ENCODE assay signal across 30 cellular contexts in the genomic region with DNA sequence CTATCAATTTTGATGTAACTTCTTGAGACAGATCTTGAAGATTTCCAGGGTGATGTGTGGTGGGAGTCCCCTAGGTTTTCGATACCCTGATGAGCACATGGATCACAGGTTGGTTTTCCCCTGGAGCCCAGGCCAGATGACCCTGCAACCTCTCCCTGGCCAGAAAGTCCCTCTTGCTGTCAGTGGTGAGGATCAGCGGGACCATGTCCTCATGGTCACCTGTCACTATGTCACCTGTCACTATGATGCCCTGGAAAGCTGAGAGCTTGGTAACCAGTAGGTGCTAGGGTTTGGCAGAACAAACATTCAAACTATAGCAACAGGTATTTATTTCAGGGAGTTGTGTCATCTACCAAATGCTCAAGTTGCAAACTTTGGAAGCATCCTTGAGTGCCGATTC.
"Had no signal": no experiment of that assay in that cellular context is flagged by ENCODE, and none has a peak within 500 bp of the region (broad histone marks: within the 10 kb centered on the region; RNA-seq: fewer than 3 reads in every experiment).

No MANE protein-coding gene starts in this region.

- H3K27ac ChIP-seq: adrenal gland, body of pancreas, epithelial cell of prostate, esophagus squamous epithelium had no signal

- H3K4me1 Mint-ChIP-seq: activated CD4-positive, alpha-beta T cell treated with anti-CD3 and anti-CD28 coated beads for 36 hours; activated CD4-positive, alpha-beta T cell treated with anti-CD3 and anti-CD28 coated beads, Interleukin-2, amount 10 ng/mL, durations not matched to agents 24 days and 14 days; activated CD8-positive, alpha-beta memory T cell treated with anti-CD3 and anti-CD28 coated beads, Interleukin-2, amount 10 ng/mL, durations not matched to agents 7 days and 5 days; activated naive CD4-positive, alpha-beta T cell treated with anti-CD3 and anti-CD28 coated beads, Interleukin-2, amount 50 U/mL, for 24 hours; activated naive CD8-positive, alpha-beta T cell treated with anti-CD3 and anti-CD28 coated beads for 36 hours; activated naive CD8-positive, alpha-beta T cell treated with anti-CD3 and anti-CD28 coated beads, Interleukin-2, amount 50 U/mL, for 24 hours had no signal

- DNase-seq: activated CD4-positive, alpha-beta memory T cell treated with anti-CD3 and anti-CD28 coated beads for 36 hours; activated CD4-positive, alpha-beta T cell treated with anti-CD3 and anti-CD28 coated beads for 36 hours; activated CD4-positive, alpha-beta T cell treated with anti-CD3 and anti-CD28 coated beads, Interleukin-2, amount 10 ng/mL, durations not matched to agents 24 days and 14 days; activated CD4-positive, CD25-positive, alpha-beta regulatory T cell; activated CD4-positive, CD25-positive, alpha-beta regulatory T cell treated with anti-CD3 and anti-CD28 coated beads, Interleukin-2, amount 50 U/mL, for 72 hours; activated CD8-positive, alpha-beta memory T cell treated with anti-CD3 and anti-CD28 coated beads, Interleukin-2, amount 10 ng/mL, durations not matched to agents 7 days and 5 days; activated CD8-positive, alpha-beta memory T cell treated with anti-CD3 and anti-CD28 coated beads, Interleukin-2, amount 50 U/mL, for 4 hours; activated CD8-positive, alpha-beta T cell treated with anti-CD3 and anti-CD28 coated beads, Interleukin-2, amount 10 ng/mL, durations not matched to agents 7 days and 5 days; activated effector memory CD4-positive, alpha-beta T cell treated with anti-CD3 and anti-CD28 coated beads, Interleukin-2, amount 50 U/mL, for 16 hours; activated naive CD4-positive, alpha-beta T cell treated with anti-CD3 and anti-CD28 coated beads for 36 hours; activated naive CD8-positive, alpha-beta T cell treated with anti-CD3 and anti-CD28 coated beads for 36 hours; activated naive CD8-positive, alpha-beta T cell treated with anti-CD3 and anti-CD28 coated beads, Interleukin-2, amount 50 U/mL, for 24 hours; activated T-cell treated with anti-CD3 and anti-CD28 coated beads, Interleukin-2, amount 50 U/mL, for 1 hour; activated T-cell treated with anti-CD3 and anti-CD28 coated beads, Interleukin-2, amount 50 U/mL, for 48 hours; adrenal gland; amygdala; aorta; body of pancreas; caudate nucleus; cortex of kidney; dermis blood vessel endothelial cell; effector CD4-positive, alpha-beta T cell; esophagus squamous epithelium; foreskin melanocyte; head of caudate nucleus; T-helper 2 cell had no signal

- H3K36me3 ChIP-seq: adrenal gland, esophagus squamous epithelium had no signal

- H3K4me3 Mint-ChIP-seq: activated CD4-positive, alpha-beta memory T cell treated with anti-CD3 and anti-CD28 coated beads for 36 hours; activated CD4-positive, alpha-beta T cell treated with anti-CD3 and anti-CD28 coated beads for 36 hours; activated CD4-positive, alpha-beta T cell treated with anti-CD3 and anti-CD28 coated beads, Interleukin-2, amount 10 ng/mL, durations not matched to agents 24 days and 14 days; activated CD8-positive, alpha-beta memory T cell treated with anti-CD3 and anti-CD28 coated beads, Interleukin-2, amount 10 ng/mL, durations not matched to agents 7 days and 5 days; activated CD8-positive, alpha-beta T cell treated with anti-CD3 and anti-CD28 coated beads, Interleukin-2, amount 10 ng/mL, durations not matched to agents 7 days and 5 days; activated naive CD4-positive, alpha-beta T cell treated with anti-CD3 and anti-CD28 coated beads for 36 hours; activated naive CD4-positive, alpha-beta T cell treated with anti-CD3 and anti-CD28 coated beads, Interleukin-2, amount 50 U/mL, for 24 hours; activated naive CD8-positive, alpha-beta T cell treated with anti-CD3 and anti-CD28 coated beads for 36 hours; activated naive CD8-positive, alpha-beta T cell treated with anti-CD3 and anti-CD28 coated beads, Interleukin-2, amount 50 U/mL, for 24 hours; activated T-helper 1 cell treated with anti-CD3 and anti-CD28 coated beads, Interleukin-12 subunit alpha, Interleukin-12 subunit beta, Interleukin-2, Interleukin-4 antibody, amounts not matched to agents 30 ng/mL and 10 ng/mL and 1 ng/mL, durations not matched to agents 14 hours and 24 hours and 36 hours had no signal

- H3K27ac Mint-ChIP-seq: activated CD4-positive, alpha-beta memory T cell treated with anti-CD3 and anti-CD28 coated beads for 36 hours; activated CD4-positive, alpha-beta T cell treated with anti-CD3 and anti-CD28 coated beads for 36 hours; activated CD4-positive, alpha-beta T cell treated with anti-CD3 and anti-CD28 coated beads, Interleukin-2, amount 10 ng/mL, durations not matched to agents 24 days and 14 days; activated CD8-positive, alpha-beta memory T cell treated with anti-CD3 and anti-CD28 coated beads, Interleukin-2, amount 10 ng/mL, durations not matched to agents 7 days and 5 days; activated CD8-positive, alpha-beta T cell treated with anti-CD3 and anti-CD28 coated beads, Interleukin-2, amount 10 ng/mL, durations not matched to agents 7 days and 5 days; activated naive CD4-positive, alpha-beta T cell treated with anti-CD3 and anti-CD28 coated beads for 36 hours; activated naive CD4-positive, alpha-beta T cell treated with anti-CD3 and anti-CD28 coated beads, Interleukin-2, amount 50 U/mL, for 24 hours; activated naive CD8-positive, alpha-beta T cell treated with anti-CD3 and anti-CD28 coated beads for 36 hours; activated naive CD8-positive, alpha-beta T cell treated with anti-CD3 and anti-CD28 coated beads, Interleukin-2, amount 50 U/mL, for 24 hours; activated T-helper 1 cell treated with anti-CD3 and anti-CD28 coated beads, Interleukin-12 subunit alpha, Interleukin-12 subunit beta, Interleukin-2, Interleukin-4 antibody, amounts not matched to agents 30 ng/mL and 10 ng/mL and 1 ng/mL, durations not matched to agents 14 hours and 24 hours and 36 hours; activated T-helper 2 cell treated with anti-CD3 and anti-CD28 coated beads, Interferon-gamma antibody, Interleukin-2, Interleukin-4, amounts not matched to agents 10 μg/mL and 5 μg/mL and 100 μg/mL, durations not matched to agents 14 hours and 24 hours and 36 hours had no signal

- H3K4me1 ChIP-seq: adrenal gland, esophagus squamous epithelium had no signal

- H3K4me3 ChIP-seq: adrenal gland, body of pancreas, esophagus squamous epithelium had no signal

- H3K27me3 Mint-ChIP-seq: activated naive CD4-positive, alpha-beta T cell treated with anti-CD3 and anti-CD28 coated beads, Interleukin-2, amount 50 U/mL, for 24 hours had no signal

- ATAC-seq: activated CD4-positive, alpha-beta T cell treated with anti-CD3 and anti-CD28 coated beads for 36 hours; activated CD8-positive, alpha-beta memory T cell treated with anti-CD3 and anti-CD28 coated beads, Interleukin-2, amount 10 ng/mL, durations not matched to agents 7 days and 5 days; activated CD8-positive, alpha-beta T cell treated with anti-CD3 and anti-CD28 coated beads, Interleukin-2, amount 10 ng/mL, durations not matched to agents 7 days and 5 days; activated naive CD8-positive, alpha-beta T cell treated with anti-CD3 and anti-CD28 coated beads, Interleukin-2, amount 50 U/mL, for 24 hours; body of pancreas had no signal

- H3K27me3 ChIP-seq: adrenal gland, body of pancreas, esophagus squamous epithelium had no signal

- H3K9me3 ChIP-seq: adrenal gland, body of pancreas, esophagus squamous epithelium had no signal

- H3K36me3 Mint-ChIP-seq: activated CD8-positive, alpha-beta memory T cell treated with anti-CD3 and anti-CD28 coated beads, Interleukin-2, amount 10 ng/mL, durations not matched to agents 7 days and 5 days; activated naive CD8-positive, alpha-beta T cell treated with anti-CD3 and anti-CD28 coated beads for 36 hours had no signal

- H3K9me3 Mint-ChIP-seq: activated CD4-positive, alpha-beta memory T cell treated with anti-CD3 and anti-CD28 coated beads for 36 hours; activated naive CD4-positive, alpha-beta T cell treated with anti-CD3 and anti-CD28 coated beads for 36 hours; activated naive CD4-positive, alpha-beta T cell treated with anti-CD3 and anti-CD28 coated beads, Interleukin-2, amount 50 U/mL, for 24 hours; activated T-helper 1 cell treated with anti-CD3 and anti-CD28 coated beads, Interleukin-12 subunit alpha, Interleukin-12 subunit beta, Interleukin-2, Interleukin-4 antibody, amounts not matched to agents 30 ng/mL and 10 ng/mL and 1 ng/mL, durations not matched to agents 14 hours and 24 hours and 36 hours had no signal
